9 cellular contexts compared by ENCODE assay signal in genomic region chr16:19523184-19523558, GRCh38. TPM values are rescaled to one million over a fixed set of nuclear protein-coding genes. Genes with fewer than 3 reads are reported as not detected.
DNase-seq lines count a peak whose midpoint lies in the region; ATAC-seq and TF ChIP-seq lines count a peak whose summit lies in the region.
"Had no signal": no experiment of that assay in that cellular context is flagged by ENCODE, and none has a peak within 500 bp of the region (broad histone marks: within the 10 kb centered on the region; RNA-seq: fewer than 3 reads in every experiment).

No MANE protein-coding gene starts in this region.

- H3K4me1 Mint-ChIP-seq in CD14-positive monocyte (peaks cover 45% of the 10 kb centered on the region), brain (peaks cover 80% of the 10 kb centered on the region)

- no peak overlapping the region for H2BK15ac ChIP-seq in neuronal stem cell (ENCODE audit: low read length)

- peak overlapping the region; percentile 6 to 87; a peak in 1 of 4 replicates for H3K4me3 ChIP-seq in HCT116 (replicated peaks in 1 of 2; ENCODE audit: low read depth in 1 of 2, low read length in 2 of 2)
- no peak overlapping the region for H3K4me3 ChIP-seq in neuronal stem cell (ENCODE audit: low read length in 2 of 2)
- H3K4me3 ChIP-seq in hepatocyte, result no peak overlapping the region

- H2AK5ac ChIP-seq in neuronal stem cell (ENCODE audit: low read depth, low read length), result no peak overlapping the region

- no TSS peak for BruUV-seq in HCT116 (replicated peaks; lab: Mats Ljungman, UMichigan)

- H3K9me2 ChIP-seq in HCT116 (ENCODE audit: insufficient read depth) (no peaks in the 10 kb centered on the region), hepatocyte (replicated peaks; ENCODE audit: insufficient read depth) (no peaks in the 10 kb centered on the region)

- RAD21 ChIA-PET in HCT116 (lab: Charles Lee; ENCODE audit: low non-redundant PET in 1 of 2, low total read pairs in 2 of 2, uncharacterized antibody in 2 of 2, unreplicated experiment in 2 of 2), result no interaction called here

- no peak overlapping the region for H2BK12ac ChIP-seq in neuronal stem cell (ENCODE audit: low read length)

- H4K20me1 ChIP-seq in HCT116 (ENCODE audit: insufficient read depth), result no peaks in the 10 kb centered on the region
- H4K20me1 ChIP-seq in hepatocyte (ENCODE audit: insufficient read depth, poor library complexity, severe bottlenecking), result peaks cover 11% of the 10 kb centered on the region

- peak overlapping the region; percentile 33; the same call in 1 of the 2 replicates for H3K4me2 ChIP-seq in HCT116 (ENCODE audit: low read length)
- no peak overlapping the region for H3K4me2 ChIP-seq in neuronal stem cell (ENCODE audit: insufficient read depth, low read length, poor library complexity, severe bottlenecking)
- no peak overlapping the region for H3K4me2 ChIP-seq in hepatocyte

- H3K4me3 Mint-ChIP-seq in CD14-positive monocyte (no peak overlapping the region), brain (peak overlapping the region; percentile 91 to 99 (median 97))

- H3K27me3 Mint-ChIP-seq in CD14-positive monocyte (ENCODE audit: low read depth in 3 of 3) (peaks cover 0 to 2% (median 0%) of the 10 kb centered on the region in 3 donors), brain (peaks cover 10% of the 10 kb centered on the region)
- H3K27me3 Mint-ChIP-seq: activated B cell treated with CpG ODN at 0.5 μM for 24 hours had no signal

- intact Hi-C loops in CD14-positive monocyte (cut with micrococcal nuclease), result loop anchor here (1.0 to 5.0 kb wide), 4 partner anchors 32 to 721 kb away; partner anchors contain the start of genes VPS35L (in 2 of the 2), ARL6IP1 (in 1 of the 2) and COQ7 (in 1 of the 2)
- intact Hi-C loops in HCT116 (cut with micrococcal nuclease), result loop anchor here (5.0 kb wide), 1 partner anchor 106 kb away; the partner anchor contains the start of gene TMC5
- intact Hi-C loops in sciatic nerve (cut with DNase I), result no loop called here

- no peak for TF ChIP-seq POLR2A in HCT116 (IDR thresholded peaks at IDR 0.05; ENCODE audit: borderline replicate concordance, extremely low read depth, insufficient read depth, insufficient read length)

- no peak overlapping the region for H3K4ac ChIP-seq in neuronal stem cell (ENCODE audit: low read length)

- WGBS in neuronal stem cell (ENCODE audit: extremely low coverage in 2 of 2, insufficient read length in 2 of 2, insufficient replicate concordance in 1 of 2), 2 donors, result no CpG with 5 or more reads among the region's 18 CpGs
- 82% methylated on average over 18 of the region's 18 CpGs for WGBS in hepatocyte (ENCODE audit: low lambda C conversion rate, missing lambda C conversion rate)

- H3K36me3 ChIP-seq in HCT116 (ENCODE audit: control insufficient read depth in 1 of 2, insufficient read depth in 2 of 2, low read length in 2 of 2) (peaks cover 0 to 6% of the 10 kb centered on the region in 2 experiments; a peak in 1 of 4 replicates), neuronal stem cell (replicated peaks in 1 of 2; ENCODE audit: control insufficient read depth in 2 of 2, insufficient read depth in 2 of 2, low read length in 2 of 2) (peaks cover 0 to 30% of the 10 kb centered on the region in 2 donors), hepatocyte (replicated peaks; ENCODE audit: insufficient read depth, low read depth) (no peaks in the 10 kb centered on the region)

- no peaks in the 10 kb centered on the region for H3K9me3 ChIP-seq in HCT116 (ENCODE audit: control insufficient read depth in 1 of 2, insufficient read depth in 1 of 2, low read depth in 1 of 2, low read length in 2 of 2)
- H3K9me3 ChIP-seq in neuronal stem cell (replicated peaks in 1 of 2; ENCODE audit: control insufficient read depth in 2 of 2, insufficient read depth in 1 of 2, low read depth in 1 of 2, low read length in 2 of 2), result no peaks in the 10 kb centered on the region
- no peaks in the 10 kb centered on the region for H3K9me3 ChIP-seq in hepatocyte (ENCODE audit: low read depth)

- H4K91ac ChIP-seq in neuronal stem cell (ENCODE audit: low read depth, low read length, poor library complexity), result no peak overlapping the region

- H3K27me3 ChIP-seq in HCT116 (ENCODE audit: insufficient read depth, low read length), result no peaks in the 10 kb centered on the region
- H3K27me3 ChIP-seq in neuronal stem cell (ENCODE audit: control insufficient read depth in 3 of 3, insufficient read depth in 3 of 3, low read depth in 1 of 3, low read length in 3 of 3), result no peaks in the 10 kb centered on the region
- no peaks in the 10 kb centered on the region for H3K27me3 ChIP-seq in hepatocyte

- H3K79me2 ChIP-seq in HCT116 (ENCODE audit: insufficient read depth, low read length) (peaks cover 68% of the 10 kb centered on the region), hepatocyte (peaks cover 46% of the 10 kb centered on the region)

- H3K27ac ChIP-seq in HCT116 (ENCODE audit: low read depth, low read length), result no peak overlapping the region
- no peak overlapping the region for H3K27ac ChIP-seq in neuronal stem cell (replicated peaks; ENCODE audit: low read length)
- H3K27ac ChIP-seq in hepatocyte, result no peak overlapping the region

- peaks cover 4% of the 10 kb centered on the region for H3K79me1 ChIP-seq in neuronal stem cell (ENCODE audit: low read depth, low read length)

- H2AFZ ChIP-seq in HCT116 (ENCODE audit: low read depth, low read length, poor library complexity, severe bottlenecking) (no peak overlapping the region), neuronal stem cell (ENCODE audit: low read length) (peak overlapping the region; percentile 89), hepatocyte (no peak overlapping the region)

- H3K18ac ChIP-seq in neuronal stem cell (ENCODE audit: low read length), result no peak overlapping the region

- no peak for ATAC-seq in HCT116
- ATAC-seq in sciatic nerve, result no peak

- TF ChIP-seq CTCF in CD14-positive monocyte (IDR thresholded peaks at IDR 0.05) (no peak), HCT116 (IDR thresholded peaks at IDR 0.05 in 2 of 3, conservative IDR thresholded peaks at IDR 0.05 in 1 of 3; ENCODE audit: borderline replicate concordance in 1 of 3, insufficient read depth in 1 of 3, low read depth in 2 of 3, low read length in 2 of 3) (no peak), brain (conservative IDR thresholded peaks at IDR 0.05) (no peak), hepatocyte (IDR thresholded peaks at IDR 0.05; ENCODE audit: poor library complexity) (no peak)

- H3K36me3 Mint-ChIP-seq in CD14-positive monocyte (peaks cover 7 to 10% of the 10 kb centered on the region in 2 donors), brain (peaks cover 5% of the 10 kb centered on the region)

- H2BK120ac ChIP-seq in neuronal stem cell (ENCODE audit: low read depth, low read length), result no peak overlapping the region

- H3K9me3 Mint-ChIP-seq in CD14-positive monocyte (peaks cover 0 to 2% (median 0%) of the 10 kb centered on the region in 7 donors), brain (no peaks in the 10 kb centered on the region)
- H3K9me3 Mint-ChIP-seq: activated B cell treated with CpG ODN at 0.5 μM for 24 hours had no signal

- no peak overlapping the region for H3K14ac ChIP-seq in neuronal stem cell (ENCODE audit: low read length)

- no peak overlapping the region for H4K8ac ChIP-seq in neuronal stem cell (ENCODE audit: low read depth, low read length)

- no peak overlapping the region for H2BK5ac ChIP-seq in neuronal stem cell (ENCODE audit: low read length)

- H3K23ac ChIP-seq in neuronal stem cell (ENCODE audit: low read depth, low read length, poor library complexity), result no peak overlapping the region

- POLR2A ChIA-PET in HCT116 (lab: Charles Lee), result interaction anchor here (1.0 kb wide), 1 partner anchor 32 kb away, joined by 3 read pairs; the partner anchor contains the start of gene VPS35L

- no peak for TF ChIP-seq RAD21 in HCT116 (IDR thresholded peaks at IDR 0.05; ENCODE audit: low read depth)

- H3K27ac Mint-ChIP-seq in CD14-positive monocyte (peak overlapping the region in 4 of 7 donors; percentile 48 to 92 (median 76)), brain (peak overlapping the region in 4 of 5 experiments; percentile 52 to 99 (median 97))

- H3K4me1 ChIP-seq in HCT116 (ENCODE audit: control insufficient read depth in 1 of 2, insufficient read depth in 2 of 2, low read length in 2 of 2) (peaks cover 17 to 40% of the 10 kb centered on the region in 2 experiments), neuronal stem cell (ENCODE audit: control insufficient read depth in 2 of 2, insufficient read depth in 1 of 2, low read depth in 1 of 2, low read length in 2 of 2) (peaks cover 8 to 12% of the 10 kb centered on the region in 2 donors), hepatocyte (ENCODE audit: insufficient read depth) (peaks cover 10% of the 10 kb centered on the region)

- CTCF ChIA-PET in HCT116 (lab: Charles Lee), result interaction anchor here (1.0 to 1.4 kb wide), 2 partner anchors 20 to 344 kb away, joined by 3 read pairs; no protein-coding TSS in a partner anchor

- H3K9ac ChIP-seq in HCT116 (ENCODE audit: low read length) (no peak overlapping the region), neuronal stem cell (ENCODE audit: low read depth, low read length, poor library complexity) (no peak overlapping the region)

- DNase-seq in CD14-positive monocyte (ENCODE audit: low spot score) (no peak), HCT116 (ENCODE audit: low read depth, low spot score) (no peak), neuronal stem cell (ENCODE audit: low spot score) (no peak), hippocampal formation (lab: John Stamatoyannopoulos, UW) (no peak), sciatic nerve (ENCODE audit: low spot score) (no peak), 8988T (no peak), hepatocyte (ENCODE audit: low spot score) (no peak)

RNA-seq across cellular contexts. Expression of gene CCP110, which starts 0.6 kb away (rescaled TPM):
- polyA plus RNA-seq in CD14-positive monocyte (1 to 10 TPM; 3.5 to 6.2 TPM), brain (ENCODE audit: insufficient read depth, low read depth, low replicate concordance) (16.4 TPM), hepatocyte (4.3 and 5.8 TPM in 2 replicates)
- total RNA-seq in HCT116 (2021; ENCODE audit: unreplicated experiment) (21.4 TPM), sciatic nerve (32.3 TPM), hepatocyte (9.2 and 12.6 TPM in 2 replicates)
- 5.1 and 7.4 TPM in 2 replicates for polyA plus RNA-seq in HCT116 (2012)
- polyA plus RNA-seq in neuronal stem cell (2013, experiment 1 of 2), result 18.0 TPM
- polyA plus RNA-seq in neuronal stem cell (2013, experiment 2 of 2), result 18.0 TPM

RNA-seq across cellular contexts. Expression of gene GDE1, which starts 1.3 kb away (rescaled TPM):
- polyA plus RNA-seq in CD14-positive monocyte, result 10 to 100 TPM; 71.7 to 75.5 TPM
- total RNA-seq in HCT116 (2021; ENCODE audit: unreplicated experiment), result 47.1 TPM
- 28.8 and 37.9 TPM in 2 replicates for polyA plus RNA-seq in HCT116 (2012)
- polyA plus RNA-seq in brain (ENCODE audit: insufficient read depth, low read depth, low replicate concordance), result 71.0 TPM
- 54.9 TPM for polyA plus RNA-seq in neuronal stem cell (2013, experiment 1 of 2)
- 54.9 TPM for polyA plus RNA-seq in neuronal stem cell (2013, experiment 2 of 2)
- total RNA-seq in sciatic nerve, result 43.2 TPM
- total RNA-seq in hepatocyte, result 83.2 and 99.9 TPM in 2 replicates
- 77.6 and 78.4 TPM in 2 replicates for polyA plus RNA-seq in hepatocyte

RNA-seq across cellular contexts. Expression of gene VPS35L, which starts 32.3 kb away (rescaled TPM):
- polyA plus RNA-seq in CD14-positive monocyte (10 to 100 TPM; 48.8 to 51.4 TPM), brain (ENCODE audit: insufficient read depth, low read depth, low replicate concordance) (82.3 TPM), hepatocyte (52.8 and 56.1 TPM in 2 replicates)
- total RNA-seq in HCT116 (2021; ENCODE audit: unreplicated experiment) (21.4 TPM), sciatic nerve (61.4 TPM), hepatocyte (47.5 and 55.1 TPM in 2 replicates)
- 12.6 and 16.0 TPM in 2 replicates for polyA plus RNA-seq in HCT116 (2012)
- 32.2 TPM for polyA plus RNA-seq in neuronal stem cell (2013, experiment 1 of 2)
- polyA plus RNA-seq in neuronal stem cell (2013, experiment 2 of 2), result 36.3 TPM

Comparison
In these comparisons a context has a peak if more than half of its experiments do, and no peak if none do; other contexts are left out.
1. H3K4me3 Mint-ChIP-seq: peak in brain (5 of 5); none in CD14-positive monocyte (0 of 2).
2. H3K4me3 ChIP-seq: peak in HCT116 (2 of 2); none in neuronal stem cell (0 of 2) and hepatocyte (single experiment).